28 cellular contexts compared by ENCODE assay signal in genomic region chrX:150409964-150410363, GRCh38. TPM values are rescaled to one million over a fixed set of nuclear protein-coding genes. Genes with fewer than 3 reads are reported as not detected.
DNase-seq lines count a peak whose midpoint lies in the region; ATAC-seq, FAIRE-seq and TF ChIP-seq lines count a peak whose summit lies in the region.
"Had no signal": no experiment of that assay in that cellular context is flagged by ENCODE, and none has a peak within 500 bp of the region (broad histone marks: within the 10 kb centered on the region; RNA-seq: fewer than 3 reads in every experiment).

No MANE protein-coding gene starts in this region.

- H3K36me3 Mint-ChIP-seq in activated CD4-positive, alpha-beta T cell treated with anti-CD3 and anti-CD28 coated beads, Interleukin-2, amount 10 ng/mL, durations not matched to agents 24 days and 14 days (ENCODE audit: low read depth), result peaks cover 23% of the 10 kb centered on the region
- H3K36me3 Mint-ChIP-seq in T-helper 17 cell (ENCODE audit: low read depth) (no peaks in the 10 kb centered on the region), chondrocyte (ENCODE audit: low read depth) (no peaks in the 10 kb centered on the region)
- H3K36me3 Mint-ChIP-seq: CD4-positive, CD25-positive, alpha-beta regulatory T cell had no signal

- H3K4me3 ChIP-seq in heart left ventricle, result no peak overlapping the region
- no peak overlapping the region for H3K4me3 ChIP-seq in small intestine (ENCODE audit: low read depth in 1 of 2, low read length in 2 of 2)
- H3K4me3 ChIP-seq: GM23338, HAP-1 had no signal

- no peaks in the 10 kb centered on the region for H3K27me3 Mint-ChIP-seq in activated CD4-positive, alpha-beta T cell treated with anti-CD3 and anti-CD28 coated beads, Interleukin-2, amount 10 ng/mL, durations not matched to agents 24 days and 14 days
- H3K27me3 Mint-ChIP-seq in T-helper 17 cell (no peaks in the 10 kb centered on the region), chondrocyte (ENCODE audit: low read depth) (no peaks in the 10 kb centered on the region)

- TF ChIP-seq CTCF in heart left ventricle (IDR thresholded peaks at IDR 0.05) (no peak), chondrocyte (IDR thresholded peaks at IDR 0.05) (no peak)

- H3K36me3 ChIP-seq in heart left ventricle (no peaks in the 10 kb centered on the region), small intestine (ENCODE audit: control insufficient read depth in 2 of 2, insufficient read depth in 2 of 2, low read length in 2 of 2) (no peaks in the 10 kb centered on the region)
- H3K36me3 ChIP-seq: HAP-1 had no signal

- no peak for FAIRE-seq in small intestine (lab: Jason Lieb, UNC)
- FAIRE-seq: A204.1, GM12891 had no signal

- H3K9me3 ChIP-seq in heart left ventricle, result no peaks in the 10 kb centered on the region
- no peaks in the 10 kb centered on the region for H3K9me3 ChIP-seq in T-helper 17 cell (ENCODE audit: control insufficient read depth, low read length, poor library complexity, severe bottlenecking)
- H3K9me3 ChIP-seq in small intestine (ENCODE audit: control insufficient read depth, low read depth), result no peaks in the 10 kb centered on the region
- H3K9me3 ChIP-seq: Caco-2, HAP-1 had no signal

- ATAC-seq in heart left ventricle (peak in 3 of 4 donors; percentile 46 to 55 (median 50)), T-helper 17 cell (peak; percentile 20), GM21423 (IDR thresholded peaks at IDR 0.05; ENCODE audit: unreplicated experiment) (no peak)
- ATAC-seq: GM23338 had no signal

- H3K27ac Mint-ChIP-seq in activated CD4-positive, alpha-beta T cell treated with anti-CD3 and anti-CD28 coated beads, Interleukin-2, amount 10 ng/mL, durations not matched to agents 24 days and 14 days, result no peak overlapping the region
- H3K27ac Mint-ChIP-seq in T-helper 17 cell (peak overlapping the region; percentile 54), chondrocyte (ENCODE audit: unreplicated experiment) (no peak overlapping the region)
- H3K27ac Mint-ChIP-seq: B cell; CD4-positive, CD25-positive, alpha-beta regulatory T cell; GM23338 had no signal

- H3K4me1 ChIP-seq in heart left ventricle (peaks cover 0 to 22% (median 4%) of the 10 kb centered on the region in 12 donors), small intestine (ENCODE audit: control insufficient read depth in 2 of 2, insufficient read depth in 1 of 2, low read depth in 1 of 2, low read length in 1 of 2) (no peaks in the 10 kb centered on the region)
- H3K4me1 ChIP-seq: Caco-2, HAP-1 had no signal

- intact Hi-C loops in activated CD4-positive, alpha-beta T cell treated with anti-CD3 and anti-CD28 coated beads, Interleukin-2, amount 10 ng/mL, durations not matched to agents 24 days and 14 days (cut with micrococcal nuclease), result loop anchor here (5.0 kb wide), 1 partner anchor 43 kb away; no protein-coding TSS in a partner anchor
- intact Hi-C loops in heart left ventricle (cut with DNase I), result loop anchor here in 1 of 10 donors (5.0 kb wide), 1 partner anchor 43 kb away; no protein-coding TSS in a partner anchor
- intact Hi-C loops in cardiac septum (cut with DNase I), result no loop called here

- no peaks in the 10 kb centered on the region for H3K9me3 Mint-ChIP-seq in activated CD4-positive, alpha-beta T cell treated with anti-CD3 and anti-CD28 coated beads, Interleukin-2, amount 10 ng/mL, durations not matched to agents 24 days and 14 days
- H3K9me3 Mint-ChIP-seq in chondrocyte (ENCODE audit: low read depth), result peaks cover 2% of the 10 kb centered on the region
- H3K9me3 Mint-ChIP-seq: CD4-positive, CD25-positive, alpha-beta regulatory T cell; GM23338 had no signal

- H3K27me3 ChIP-seq in heart left ventricle (peaks cover 0 to 3% (median 0%) of the 10 kb centered on the region in 9 donors), small intestine (ENCODE audit: control insufficient read depth in 2 of 2, insufficient read depth in 2 of 2, low read length in 2 of 2) (no peaks in the 10 kb centered on the region)

- peaks cover 32% of the 10 kb centered on the region for H3K4me1 Mint-ChIP-seq in activated CD4-positive, alpha-beta T cell treated with anti-CD3 and anti-CD28 coated beads, Interleukin-2, amount 10 ng/mL, durations not matched to agents 24 days and 14 days
- H3K4me1 Mint-ChIP-seq in T-helper 17 cell (peaks cover 18% of the 10 kb centered on the region), chondrocyte (ENCODE audit: low read depth) (peaks cover 4% of the 10 kb centered on the region)
- H3K4me1 Mint-ChIP-seq: B cell had no signal

- peak overlapping the region in 1 of 12 donors; percentile 4 for H3K27ac ChIP-seq in heart left ventricle
- no peak overlapping the region for H3K27ac ChIP-seq in small intestine (ENCODE audit: low read depth in 1 of 2, low read length in 1 of 2)
- H3K27ac ChIP-seq: RWPE1 had no signal

- 11 to 53% (median 41%) methylated on average over 1 to 2 of the region's 2 CpGs for WGBS in heart left ventricle, 4 donors
- WGBS in small intestine, 3 donors, result 4 to 40% (median 28%) methylated on average over 2 of the region's 2 CpGs

- H3K4me3 Mint-ChIP-seq in activated CD4-positive, alpha-beta T cell treated with anti-CD3 and anti-CD28 coated beads, Interleukin-2, amount 10 ng/mL, durations not matched to agents 24 days and 14 days, result peak overlapping the region; percentile 43
- no peak overlapping the region for H3K4me3 Mint-ChIP-seq in T-helper 17 cell
- H3K4me3 Mint-ChIP-seq in chondrocyte (ENCODE audit: unreplicated experiment), result no peak overlapping the region
- H3K4me3 Mint-ChIP-seq: B cell, GM23338 had no signal

- peak; percentile 50 for DNase-seq in activated CD4-positive, alpha-beta T cell treated with anti-CD3 and anti-CD28 coated beads, Interleukin-2, amount 10 ng/mL, durations not matched to agents 24 days and 14 days
- no peak for DNase-seq in activated CD4-positive, alpha-beta T cell treated with anti-CD3 and anti-CD28 coated beads, Interleukin-2, amount 50 U/mL, for 1 hour
- DNase-seq in heart left ventricle (no peak), cardiac septum (ENCODE audit: low spot score) (no peak), T-helper 17 cell (no peak), small intestine (peak; percentile 2), chondrocyte (ENCODE audit: low spot score) (no peak)
- DNase-seq: Caco-2; DMS 273 treated with DMSO at 0.1 percent for 48 hours; Karpas-422; MV-4-11; NCI-H1105 treated with DMSO at 0.1 percent for 48 hours; NCI-H1694; NCI-H2081; NCI-H2171; NCI-H345; NCI-H524; NCI-H774; NK-92 treated with Interleukin-12 subunit alpha and Interleukin-12 subunit beta, amount 100 ng/mL, for 24 hours had no signal

- no peak for TF ChIP-seq POLR2A in heart left ventricle (IDR thresholded peaks at IDR 0.05)

RNA-seq across cellular contexts. Expression of gene MAMLD1, which starts 46.8 kb away (rescaled TPM):
- total RNA-seq in activated CD4-positive, alpha-beta T cell treated with anti-CD3 and anti-CD28 coated beads, Interleukin-2, amount 10 ng/mL, durations not matched to agents 24 days and 14 days, result 14.2 and 17.0 TPM in 2 replicates
- total RNA-seq in heart left ventricle, result 1 to 10 TPM; 1.2 to 3.0 (median 1.5) TPM
- polyA plus RNA-seq in heart left ventricle, result 1 to 10 TPM; 1.4 TPM
- 2.6 TPM for total RNA-seq in cardiac septum
- 1 to 10 TPM; 1.7 to 1.9 TPM for total RNA-seq in T-helper 17 cell
- 1 to 10 TPM in 1 of 3 donors, under 1 TPM in 1, not detected in 1; 0.81 to 1.4 TPM for polyA plus RNA-seq in small intestine
- 6.0 to 9.3 TPM (median 8.8 TPM) in 3 replicates for total RNA-seq in chondrocyte
- total RNA-seq: Caco-2, G401 had no signal

Comparison
In these comparisons a context has a peak if more than half of its experiments do, and no peak if none do; other contexts are left out.
1. DNase-seq: peak in activated CD4-positive, alpha-beta T cell treated with anti-CD3 and anti-CD28 coated beads, Interleukin-2, amount 10 ng/mL, durations not matched to agents 24 days and 14 days (single experiment) and small intestine (single experiment); none in activated CD4-positive, alpha-beta T cell treated with anti-CD3 and anti-CD28 coated beads, Interleukin-2, amount 50 U/mL, for 1 hour (single experiment), heart left ventricle (0 of 5), cardiac septum (single experiment), T-helper 17 cell (0 of 3) and chondrocyte (single experiment).